ENCODE assay signal across 19 cellular contexts in the genomic region with DNA sequence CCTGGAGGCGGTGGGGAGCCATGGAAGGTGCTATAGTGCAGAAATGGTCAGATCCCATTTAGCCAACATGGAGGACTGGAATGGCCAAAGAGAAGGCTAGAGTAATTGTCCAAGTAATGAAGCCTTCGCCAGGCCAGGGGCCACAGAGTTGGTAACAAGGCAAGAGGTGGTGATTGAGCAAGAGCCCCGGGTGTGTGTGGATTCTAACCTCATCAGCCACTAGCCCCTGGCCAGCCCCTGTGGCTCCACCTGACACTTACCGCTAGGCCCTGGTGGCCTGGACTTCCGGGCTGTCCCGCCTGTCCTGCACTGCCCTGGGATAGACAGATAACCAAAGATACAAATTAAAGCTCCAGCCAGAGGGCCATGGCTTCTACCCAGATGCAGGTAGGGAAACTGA. TPM values are rescaled to one million over a fixed set of nuclear protein-coding genes. Genes with fewer than 3 reads are reported as not detected.
DNase-seq lines count a peak whose midpoint lies in the region; ATAC-seq and TF ChIP-seq lines count a peak whose summit lies in the region.
"Had no signal": no experiment of that assay in that cellular context is flagged by ENCODE, and none has a peak within 500 bp of the region (broad histone marks: within the 10 kb centered on the region; RNA-seq: fewer than 3 reads in every experiment).

No MANE protein-coding gene starts in this region.

- H3K36me3 ChIP-seq in osteoblast (ENCODE audit: insufficient read depth, low read length) (no peaks in the 10 kb centered on the region), thyroid gland (no peaks in the 10 kb centered on the region)
- H3K36me3 ChIP-seq: BLaER1, HAP-1 had no signal

- no peak for ATAC-seq in left cardiac atrium
- ATAC-seq: A549; CD8-positive, alpha-beta T cell had no signal

- TF ChIP-seq POLR2A in thyroid gland (IDR thresholded peaks at IDR 0.05), result no peak

- H3K27me3 ChIP-seq in dorsolateral prefrontal cortex (peaks cover 0 to 9% (median 0%) of the 10 kb centered on the region in 45 donors), osteoblast (ENCODE audit: insufficient read depth, low read length) (peaks cover 8% of the 10 kb centered on the region), thyroid gland (no peaks in the 10 kb centered on the region)
- H3K27me3 ChIP-seq: BLaER1 had no signal

- WGBS in thyroid gland, 2 donors, result 96 to 100% methylated on average over 3 to 6 of the region's 6 CpGs

- H3K4me1 ChIP-seq in osteoblast (ENCODE audit: insufficient read depth, low read length), result no peaks in the 10 kb centered on the region
- H3K4me1 ChIP-seq in thyroid gland, result peaks cover 23 to 26% of the 10 kb centered on the region in 2 donors
- H3K4me1 ChIP-seq: A549, Caco-2, HAP-1 had no signal

- no peaks in the 10 kb centered on the region for H4K20me1 ChIP-seq in osteoblast (ENCODE audit: insufficient read depth, low read length)
- H4K20me1 ChIP-seq: BLaER1 had no signal

- H3K27ac ChIP-seq in VCaP, result peak overlapping the region; percentile 98
- peak overlapping the region in 37 of 59 donors; percentile 64 to 95 (median 87) for H3K27ac ChIP-seq in dorsolateral prefrontal cortex
- no peak overlapping the region for H3K27ac ChIP-seq in osteoblast (ENCODE audit: low read depth, low read length)
- H3K27ac ChIP-seq in thyroid gland, result no peak overlapping the region
- H3K27ac ChIP-seq: A549, BLaER1 had no signal

- H3K9me3 ChIP-seq in osteoblast (ENCODE audit: low read depth, low read length) (no peaks in the 10 kb centered on the region), thyroid gland (no peaks in the 10 kb centered on the region)
- H3K9me3 ChIP-seq: A549, BLaER1, Caco-2, HAP-1 had no signal

- H2AFZ ChIP-seq in osteoblast (ENCODE audit: low read length), result no peak overlapping the region

- intact Hi-C loops in dorsolateral prefrontal cortex (cut with DNase I) (no loop called here), left cardiac atrium (cut with DNase I) (no loop called here), thyroid gland (cut with DNase I) (no loop called here)

- no peak for DNase-seq in dorsolateral prefrontal cortex
- DNase-seq in osteoblast (ENCODE audit: insufficient read length, low spot score, missing footprints), result peak; percentile 4
- no peak for DNase-seq in NOMO-1 (lab: John Stamatoyannopoulos, UW; ENCODE audit: unreplicated experiment in 2 of 2)
- no peak for DNase-seq in left cardiac atrium
- DNase-seq in AML-193 (lab: John Stamatoyannopoulos, UW), result no peak
- no peak for DNase-seq in thyroid gland
- DNase-seq: 8988T; ACHN; Caco-2; CD4-positive, CD25-positive, alpha-beta regulatory T cell; CD8-positive, alpha-beta T cell; DMS153; DND-41; GOT3 had no signal

- no peaks in the 10 kb centered on the region for H3K79me2 ChIP-seq in osteoblast (ENCODE audit: insufficient read depth, low read length)

- TF ChIP-seq CTCF in VCaP (conservative IDR thresholded peaks at IDR 0.05) (no peak), dorsolateral prefrontal cortex (IDR thresholded peaks at IDR 0.05 in 54 of 56, conservative IDR thresholded peaks at IDR 0.05 in 2 of 56; ENCODE audit: low read depth in 1 of 56, partially characterized antibody in 56 of 56) (no peak), osteoblast (IDR thresholded peaks at IDR 0.05; ENCODE audit: extremely low read depth, low read depth, low read length) (no peak), thyroid gland (IDR thresholded peaks at IDR 0.05) (no peak)

- no peak overlapping the region for H3K4me2 ChIP-seq in osteoblast (ENCODE audit: insufficient read depth, low read length)
- H3K4me2 ChIP-seq: A549, BLaER1 had no signal

- H3K4me3 ChIP-seq in dorsolateral prefrontal cortex, result no peak overlapping the region
- no peak overlapping the region for H3K4me3 ChIP-seq in osteoblast (ENCODE audit: insufficient read depth, low read length)
- no peak overlapping the region for H3K4me3 ChIP-seq in thyroid gland (replicated peaks in 1 of 3)
- H3K4me3 ChIP-seq: A549, BLaER1, HAP-1 had no signal

RNA-seq across cellular contexts. Expression of a gene that starts 9.9 kb away (rescaled TPM):
- total RNA-seq in dorsolateral prefrontal cortex, result 100 to 1,000 TPM in 2 of 120 experiments, 10 to 100 TPM in 118; 11.0 to 162 (median 38.4) TPM
- total RNA-seq in osteoblast, result 0.36 and 0.88 TPM in 2 replicates
- 1 to 10 TPM in 1 of 2 donors, under 1 TPM in 1; 0.53 to 1.2 TPM for total RNA-seq in left cardiac atrium
- total RNA-seq in thyroid gland, result 10 to 100 TPM in 2 of 4 donors, 1 to 10 TPM in 2; 6.2 to 21.6 (median 11.7) TPM

RNA-seq across cellular contexts. Expression of a gene that starts 49.1 kb away (rescaled TPM):
- total RNA-seq in dorsolateral prefrontal cortex (10 to 100 TPM; 20.8 to 36.8 (median 28.6) TPM), osteoblast (72.4 and 77.2 TPM in 2 replicates), left cardiac atrium (10 to 100 TPM; 33.7 to 42.0 TPM), thyroid gland (10 to 100 TPM; 45.1 to 61.7 (median 56.7) TPM)

RNA-seq across cellular contexts. Expression of a gene that starts 59.4 kb away (rescaled TPM):
- total RNA-seq in dorsolateral prefrontal cortex, result 1 to 10 TPM in 1 of 120 experiments, not detected in 119; 1.4 TPM
- not detected in 2 replicates for total RNA-seq in osteoblast
- not detected for total RNA-seq in left cardiac atrium
- total RNA-seq in thyroid gland, result not detected
- total RNA-seq: B cell; Caco-2; CD4-positive, CD25-positive, alpha-beta regulatory T cell; CD8-positive, alpha-beta T cell had no signal

Comparison
In these comparisons a context has a peak if more than half of its experiments do, and no peak if none do; other contexts are left out.
1. H3K27ac ChIP-seq: peak in VCaP (single experiment) and dorsolateral prefrontal cortex (37 of 59); none in osteoblast (single experiment) and thyroid gland (0 of 3).